In the genomic region with DNA sequence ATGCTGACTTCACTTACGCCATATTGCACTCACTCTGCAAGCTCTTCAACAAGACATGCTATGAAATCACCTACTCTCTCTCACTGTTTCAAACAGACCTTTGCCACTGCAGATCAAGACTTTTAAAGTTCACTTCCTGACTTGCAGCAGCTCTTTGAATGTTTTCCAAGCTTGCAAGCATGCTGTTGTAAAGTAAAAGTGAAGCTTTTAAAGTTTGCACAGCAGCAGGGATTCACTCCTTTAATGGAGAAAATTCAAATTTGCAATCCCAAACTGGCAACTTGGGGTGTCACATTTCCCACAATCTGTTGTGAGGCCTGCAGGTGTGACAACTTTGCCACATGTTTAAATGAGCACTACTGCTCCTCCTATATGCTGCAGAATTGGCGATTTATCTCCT, we compare ENCODE assay signal across 20 cellular contexts.
"Had no signal": no experiment of that assay in that cellular context is flagged by ENCODE, and none has a peak within 500 bp of the region (broad histone marks: within the 10 kb centered on the region; RNA-seq: fewer than 3 reads in every experiment).

No MANE protein-coding gene starts in this region.

- H3K9me3 ChIP-seq: body of pancreas, sigmoid colon, testis, uterus had no signal

- H3K27me3 Mint-ChIP-seq: activated B cell treated with CpG ODN at 0.5 μM for 24 hours; activated CD4-positive, alpha-beta T cell treated with anti-CD3 and anti-CD28 coated beads for 36 hours; activated naive CD4-positive, alpha-beta T cell treated with anti-CD3 and anti-CD28 coated beads, Interleukin-2, amount 10 ng/mL, durations not matched to agents 7 days and 5 days; activated naive CD8-positive, alpha-beta T cell treated with anti-CD3 and anti-CD28 coated beads, Interleukin-2, amount 50 U/mL, for 24 hours; memory B cell; naive B cell had no signal

- H3K9me3 Mint-ChIP-seq: activated B cell treated with CpG ODN at 0.5 μM for 24 hours; activated naive CD4-positive, alpha-beta T cell treated with anti-CD3 and anti-CD28 coated beads, Interleukin-2, amount 10 ng/mL, durations not matched to agents 7 days and 5 days; activated naive CD8-positive, alpha-beta T cell treated with anti-CD3 and anti-CD28 coated beads, Interleukin-2, amount 50 U/mL, for 24 hours; memory B cell; naive B cell had no signal

- H3K27me3 ChIP-seq: body of pancreas, cardiac muscle cell, sigmoid colon, testis, uterus had no signal

- H3K4me1 ChIP-seq: body of pancreas, sigmoid colon, testis, uterus had no signal

- DNase-seq: activated B cell treated with CpG ODN at 0.5 μM for 24 hours; activated CD4-positive, alpha-beta T cell treated with anti-CD3 and anti-CD28 coated beads for 36 hours; activated CD4-positive, alpha-beta T cell treated with anti-CD3 and anti-CD28 coated beads, Interleukin-2, amount 50 U/mL, for 48 hours; activated CD8-positive, alpha-beta memory T cell treated with anti-CD3 and anti-CD28 coated beads, Interleukin-2, amount 50 U/mL, for 48 hours; activated naive CD4-positive, alpha-beta T cell treated with anti-CD3 and anti-CD28 coated beads, Interleukin-2, amount 10 ng/mL, durations not matched to agents 7 days and 5 days; activated naive CD8-positive, alpha-beta T cell treated with anti-CD3 and anti-CD28 coated beads, Interleukin-2, amount 50 U/mL, for 24 hours; activated T-cell treated with anti-CD3 and anti-CD28 coated beads, Interleukin-2, amount 50 U/mL, for 48 hours; anterior cingulate cortex; body of pancreas; naive B cell; retina; sigmoid colon; stimulated activated CD4-positive, alpha-beta T cell treated with anti-CD3 and anti-CD28 coated beads, Interleukin-4, amount 100 ng/mL, for 1 hour; stimulated activated naive CD4-positive, alpha-beta T cell; T-helper 9 cell; testis; trophoblast cell; uterus had no signal

- H3K4me1 Mint-ChIP-seq: activated B cell treated with CpG ODN at 0.5 μM for 24 hours; activated CD4-positive, alpha-beta T cell treated with anti-CD3 and anti-CD28 coated beads for 36 hours; activated naive CD4-positive, alpha-beta T cell treated with anti-CD3 and anti-CD28 coated beads, Interleukin-2, amount 10 ng/mL, durations not matched to agents 7 days and 5 days; activated naive CD8-positive, alpha-beta T cell treated with anti-CD3 and anti-CD28 coated beads, Interleukin-2, amount 50 U/mL, for 24 hours; memory B cell; naive B cell had no signal

- H3K27ac ChIP-seq: body of pancreas, cardiac muscle cell, sigmoid colon, testis, uterus had no signal

- H3K4me3 ChIP-seq: body of pancreas, cardiac muscle cell, sigmoid colon, testis, uterus had no signal

- H3K36me3 ChIP-seq: cardiac muscle cell, sigmoid colon, uterus had no signal

- H3K4me3 Mint-ChIP-seq: activated B cell treated with CpG ODN at 0.5 μM for 24 hours; activated CD4-positive, alpha-beta T cell treated with anti-CD3 and anti-CD28 coated beads for 36 hours; activated naive CD4-positive, alpha-beta T cell treated with anti-CD3 and anti-CD28 coated beads, Interleukin-2, amount 10 ng/mL, durations not matched to agents 7 days and 5 days; activated naive CD8-positive, alpha-beta T cell treated with anti-CD3 and anti-CD28 coated beads, Interleukin-2, amount 50 U/mL, for 24 hours; memory B cell; naive B cell had no signal

- H3K27ac Mint-ChIP-seq: activated B cell treated with CpG ODN at 0.5 μM for 24 hours; activated CD4-positive, alpha-beta T cell treated with anti-CD3 and anti-CD28 coated beads for 36 hours; activated naive CD4-positive, alpha-beta T cell treated with anti-CD3 and anti-CD28 coated beads, Interleukin-2, amount 10 ng/mL, durations not matched to agents 7 days and 5 days; activated naive CD8-positive, alpha-beta T cell treated with anti-CD3 and anti-CD28 coated beads, Interleukin-2, amount 50 U/mL, for 24 hours; memory B cell; naive B cell had no signal

- H3K36me3 Mint-ChIP-seq: activated naive CD4-positive, alpha-beta T cell treated with anti-CD3 and anti-CD28 coated beads, Interleukin-2, amount 10 ng/mL, durations not matched to agents 7 days and 5 days; memory B cell; naive B cell had no signal

- ATAC-seq: activated CD4-positive, alpha-beta T cell treated with anti-CD3 and anti-CD28 coated beads for 36 hours; activated naive CD8-positive, alpha-beta T cell treated with anti-CD3 and anti-CD28 coated beads, Interleukin-2, amount 50 U/mL, for 24 hours; body of pancreas had no signal
